23 cellular contexts compared by ENCODE assay signal in the genomic region with DNA sequence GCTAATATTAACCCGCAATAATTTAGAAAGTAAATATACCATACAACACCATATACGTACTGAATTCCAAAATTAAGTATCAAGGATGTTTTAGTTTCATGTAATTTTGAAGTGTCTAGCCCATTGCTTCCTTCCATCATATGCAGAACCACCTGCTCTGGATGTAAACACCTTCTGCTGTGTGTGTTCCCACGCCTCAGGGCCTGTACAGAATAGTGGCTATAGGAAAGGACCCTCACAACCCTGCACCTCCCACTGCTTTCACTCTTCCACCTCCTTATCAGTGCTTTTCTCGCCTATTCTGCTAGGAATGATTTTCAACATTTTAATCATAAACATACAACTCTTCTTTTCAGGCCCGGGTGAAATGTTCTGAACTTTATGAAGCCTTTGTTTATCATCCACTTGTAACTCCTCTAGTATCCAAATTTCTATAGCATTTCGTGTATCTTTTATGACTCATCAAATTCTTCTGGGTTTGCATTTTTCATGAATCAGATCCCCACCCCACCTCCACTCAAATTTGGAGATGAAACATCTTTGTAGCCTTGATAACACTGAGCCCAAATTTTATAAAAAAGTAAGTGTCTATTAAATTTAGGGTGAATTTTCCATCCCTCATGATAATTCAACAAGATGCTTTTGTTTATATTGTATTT.
DNase-seq lines count a peak whose midpoint lies in the region; ATAC-seq and TF ChIP-seq lines count a peak whose summit lies in the region.
"Had no signal": no experiment of that assay in that cellular context is flagged by ENCODE, and none has a peak within 500 bp of the region (broad histone marks: within the 10 kb centered on the region; RNA-seq: fewer than 3 reads in every experiment).

No MANE protein-coding gene starts in this region.

- H3K4me3 ChIP-seq in ACC112 (ENCODE audit: low read depth, low read length) (no peak overlapping the region), GM23248 (no peak overlapping the region), fibroblast of mammary gland (ENCODE audit: control insufficient read depth, low read depth, low read length) (no peak overlapping the region), upper lobe of right lung (no peak overlapping the region)
- H3K4me3 ChIP-seq: body of pancreas, prostate gland, suprapubic skin had no signal

- H3K79me2 ChIP-seq in ACC112 (ENCODE audit: control insufficient read depth, insufficient read depth, low read length, unreplicated experiment) (no peaks in the 10 kb centered on the region), GM23248 (ENCODE audit: insufficient read depth) (no peaks in the 10 kb centered on the region)

- ATAC-seq in GM18498 (IDR thresholded peaks at IDR 0.05; ENCODE audit: unreplicated experiment) = no peak
- ATAC-seq in upper lobe of right lung = no peak
- ATAC-seq: body of pancreas; CD8-positive, alpha-beta T cell; effector memory CD8-positive, alpha-beta T cell; esophagus mucosa; stimulated activated effector memory CD8-positive, alpha-beta T cell treated with anti-CD3 and anti-CD28 coated beads, Interleukin-12 subunit alpha, Interleukin-12 subunit beta, amount 100 ng/mL, for 72 hours; T-helper 17 cell had no signal

- DNase-seq in GM23248 = peak; percentile 5
- DNase-seq in NCI-H2171 treated with DMSO at 0.1 percent for 48 hours (lab: John Stamatoyannopoulos, UW) = peak; percentile 86
- DNase-seq in fibroblast of mammary gland (ENCODE audit: low read depth) = peak; percentile 17
- DNase-seq in upper lobe of right lung = no peak
- no peak for DNase-seq in cerebellum (ENCODE audit: low spot score)
- DNase-seq: activated CD4-positive, alpha-beta T cell treated with anti-CD3 and anti-CD28 coated beads, Interleukin-2, amount 50 U/mL, for 1 hour; activated CD8-positive, alpha-beta memory T cell treated with anti-CD3 and anti-CD28 coated beads, Interleukin-2, amount 50 U/mL, for 48 hours; activated naive CD8-positive, alpha-beta T cell treated with anti-CD3 and anti-CD28 coated beads for 36 hours; body of pancreas; CD8-positive, alpha-beta T cell; DMS79 treated with DMSO at 0.1 percent for 48 hours; effector memory CD8-positive, alpha-beta T cell; Kasumi-1; NCI-H2227 treated with DMSO at 0.1 percent for 48 hours; stimulated activated CD4-positive, alpha-beta T cell treated with anti-CD3 and anti-CD28 coated beads, Interleukin-1b, Interleukin-23, amount 100 ng/mL, for 48 hours; T-helper 17 cell; WERI-Rb-1 had no signal

- H2AFZ ChIP-seq in ACC112 (ENCODE audit: low read length, unreplicated experiment) (peak overlapping the region; percentile 3), GM23248 (no peak overlapping the region)

- H3K9me3 ChIP-seq in GM23248 (ENCODE audit: low read depth) = no peaks in the 10 kb centered on the region
- no peaks in the 10 kb centered on the region for H3K9me3 ChIP-seq in upper lobe of right lung
- H3K9me3 ChIP-seq: body of pancreas, prostate gland, suprapubic skin had no signal

- no peaks in the 10 kb centered on the region for H3K36me3 ChIP-seq in ACC112 (ENCODE audit: insufficient read depth, low read length)
- no peaks in the 10 kb centered on the region for H3K36me3 ChIP-seq in GM23248 (ENCODE audit: low read depth)
- H3K36me3 ChIP-seq in upper lobe of right lung = no peaks in the 10 kb centered on the region
- H3K36me3 ChIP-seq: prostate gland, suprapubic skin, WERI-Rb-1 had no signal

- in situ Hi-C loops in GM23248 (cut with MboI) = no loop called here

- H3K27me3 ChIP-seq in ACC112 (ENCODE audit: insufficient read depth, low read length) = no peaks in the 10 kb centered on the region
- no peaks in the 10 kb centered on the region for H3K27me3 ChIP-seq in GM23248 (replicated peaks; ENCODE audit: insufficient read depth)
- H3K27me3 ChIP-seq in upper lobe of right lung = no peaks in the 10 kb centered on the region
- H3K27me3 ChIP-seq: body of pancreas, suprapubic skin had no signal

- H3K4me2 ChIP-seq in GM23248 (ENCODE audit: unreplicated experiment) = no peak overlapping the region

- no peak for TF ChIP-seq CTCF in fibroblast of mammary gland (conservative IDR thresholded peaks at IDR 0.05; ENCODE audit: control insufficient read depth, insufficient read depth, low read depth, low read length)
- no peak for TF ChIP-seq CTCF in upper lobe of right lung (IDR thresholded peaks at IDR 0.05)

- 26 to 31% methylated on average over 6 of the region's 6 CpGs for WGBS in GM23248 (ENCODE audit: low coverage in 1 of 2, low lambda C conversion rate in 2 of 2, missing lambda C conversion rate in 2 of 2), 2 experiments

- H4K20me1 ChIP-seq in GM23248 (ENCODE audit: insufficient read depth) = no peaks in the 10 kb centered on the region

- peak overlapping the region; percentile 21 for H3K27ac ChIP-seq in ACC112 (ENCODE audit: low read depth, low read length)
- no peak overlapping the region for H3K27ac ChIP-seq in GM23248
- no peak overlapping the region for H3K27ac ChIP-seq in upper lobe of right lung
- H3K27ac ChIP-seq: body of pancreas, prostate gland, suprapubic skin, WERI-Rb-1 had no signal

- H3K9me2 ChIP-seq in GM23248 (ENCODE audit: insufficient read depth) = no peaks in the 10 kb centered on the region

- H3F3A ChIP-seq in GM23248 (ENCODE audit: insufficient read depth) = no peaks in the 10 kb centered on the region

- H3K4me1 ChIP-seq in ACC112 (ENCODE audit: control insufficient read depth, insufficient read depth, low read length, unreplicated experiment) = peaks cover 14% of the 10 kb centered on the region
- 0 out of 2 replicates have a peak, but pooled peaks cover 4% of the 10 kb centered on the region for H3K4me1 ChIP-seq in GM23248 (ENCODE audit: insufficient read depth)
- H3K4me1 ChIP-seq in upper lobe of right lung = no peaks in the 10 kb centered on the region
- H3K4me1 ChIP-seq: body of pancreas, prostate gland, suprapubic skin had no signal

- H3K9ac ChIP-seq in GM23248 = no peak overlapping the region

- intact Hi-C loops in upper lobe of right lung (cut with DNase I) = no loop called here

Comparison
In these comparisons a context has a peak if more than half of its experiments do, and no peak if none do; other contexts are left out.
1. DNase-seq: peak in GM23248 (single experiment), NCI-H2171 treated with DMSO at 0.1 percent for 48 hours (single experiment) and fibroblast of mammary gland (single experiment); none in upper lobe of right lung (single experiment) and cerebellum (single experiment).